ENCODE assay signal across 15 cellular contexts in genomic region chr22:37095113-37095512, GRCh38. TPM values are rescaled to one million over a fixed set of nuclear protein-coding genes. Genes with fewer than 3 reads are reported as not detected.
DNase-seq lines count a peak whose midpoint lies in the region; ATAC-seq lines count a peak whose summit lies in the region.
"Had no signal": no experiment of that assay in that cellular context is flagged by ENCODE, and none has a peak within 500 bp of the region (broad histone marks: within the 10 kb centered on the region; RNA-seq: fewer than 3 reads in every experiment).

No MANE protein-coding gene starts in this region.

- intact Hi-C loops in activated naive CD4-positive, alpha-beta T cell treated with anti-CD3 and anti-CD28 coated beads for 36 hours (cut with micrococcal nuclease), result no loop called here
- intact Hi-C loops in activated T-helper 2 cell treated with anti-CD3 and anti-CD28 coated beads, Interferon-gamma antibody, Interleukin-2, Interleukin-4, amounts not matched to agents 10 μg/mL and 5 μg/mL and 100 μg/mL, durations not matched to agents 14 hours and 24 hours and 36 hours (cut with micrococcal nuclease), result loop anchor here (1.0 kb wide), 2 partner anchors 16 to 27 kb away; no protein-coding TSS in a partner anchor

- peak; percentile 63 for DNase-seq in activated naive CD4-positive, alpha-beta T cell treated with anti-CD3 and anti-CD28 coated beads for 36 hours
- DNase-seq in activated naive CD4-positive, alpha-beta T cell treated with anti-CD3 and anti-CD28 coated beads, Interleukin-2, amount 10 ng/mL, durations not matched to agents 7 days and 5 days, result no peak
- no peak for DNase-seq in activated T-helper 2 cell treated with anti-CD3 and anti-CD28 coated beads, Interferon-gamma antibody, Interleukin-2, Interleukin-4, amounts not matched to agents 10 μg/mL and 5 μg/mL and 100 μg/mL, durations not matched to agents 14 hours and 24 hours and 36 hours (ENCODE audit: low spot score)
- DNase-seq in stimulated activated CD4-positive, alpha-beta T cell treated with anti-CD3 and anti-CD28 coated beads, Interleukin-2, amount 100 ng/mL, for 24 hours, result peak; percentile 74 to 78
- peak; percentile 35 to 43 for DNase-seq in stimulated activated naive CD8-positive, alpha-beta T cell treated with anti-CD3 and anti-CD28 coated beads, Interleukin-15, amount 100 ng/mL, for 72 hours
- DNase-seq in ecto neural progenitor cell (ENCODE audit: low spot score) (no peak), GF-D8 (lab: John Stamatoyannopoulos, UW) (no peak)
- DNase-seq: left colon, MM.1S, NCI-H2107, occipital lobe, T-cell had no signal

- no peak overlapping the region for H3K4me3 Mint-ChIP-seq in activated naive CD4-positive, alpha-beta T cell treated with anti-CD3 and anti-CD28 coated beads for 36 hours
- H3K4me3 Mint-ChIP-seq in activated naive CD4-positive, alpha-beta T cell treated with anti-CD3 and anti-CD28 coated beads, Interleukin-2, amount 10 ng/mL, durations not matched to agents 7 days and 5 days, result no peak overlapping the region
- H3K4me3 Mint-ChIP-seq in activated T-helper 2 cell treated with anti-CD3 and anti-CD28 coated beads, Interferon-gamma antibody, Interleukin-2, Interleukin-4, amounts not matched to agents 10 μg/mL and 5 μg/mL and 100 μg/mL, durations not matched to agents 14 hours and 24 hours and 36 hours (ENCODE audit: low read depth), result no peak overlapping the region
- peak overlapping the region in 1 of 2 donors; percentile 44 for H3K4me3 Mint-ChIP-seq in stimulated activated naive CD8-positive, alpha-beta T cell treated with anti-CD3 and anti-CD28 coated beads, Interleukin-15, amount 100 ng/mL, for 72 hours
- H3K4me3 Mint-ChIP-seq: T-cell had no signal

- CTCF ChIA-PET in activated naive CD4-positive, alpha-beta T cell treated with anti-CD3 and anti-CD28 coated beads for 36 hours (lab: Charles Lee), result interaction anchor here (1.0 kb wide), 1 partner anchor 27 kb away, joined by 3 read pairs; no protein-coding TSS in a partner anchor
- CTCF ChIA-PET in activated naive CD4-positive, alpha-beta T cell treated with anti-CD3 and anti-CD28 coated beads, Interleukin-2, amount 10 ng/mL, durations not matched to agents 7 days and 5 days (lab: Charles Lee), result interaction anchor here (0.7 to 1.1 kb wide), 2 partner anchors 15 to 52 kb away, joined by 3 read pairs; no protein-coding TSS in a partner anchor

- no peaks in the 10 kb centered on the region for H3K27me3 Mint-ChIP-seq in activated naive CD4-positive, alpha-beta T cell treated with anti-CD3 and anti-CD28 coated beads for 36 hours (ENCODE audit: low read depth)
- H3K27me3 Mint-ChIP-seq in activated naive CD4-positive, alpha-beta T cell treated with anti-CD3 and anti-CD28 coated beads, Interleukin-2, amount 10 ng/mL, durations not matched to agents 7 days and 5 days, result peaks cover 51% of the 10 kb centered on the region
- H3K27me3 Mint-ChIP-seq in activated T-helper 2 cell treated with anti-CD3 and anti-CD28 coated beads, Interferon-gamma antibody, Interleukin-2, Interleukin-4, amounts not matched to agents 10 μg/mL and 5 μg/mL and 100 μg/mL, durations not matched to agents 14 hours and 24 hours and 36 hours (ENCODE audit: low read depth), result no peaks in the 10 kb centered on the region
- peaks cover 24% of the 10 kb centered on the region for H3K27me3 Mint-ChIP-seq in stimulated activated naive CD8-positive, alpha-beta T cell treated with anti-CD3 and anti-CD28 coated beads, Interleukin-15, amount 100 ng/mL, for 72 hours

- H3K9me3 Mint-ChIP-seq in activated naive CD4-positive, alpha-beta T cell treated with anti-CD3 and anti-CD28 coated beads for 36 hours, result no peaks in the 10 kb centered on the region
- H3K9me3 Mint-ChIP-seq in activated naive CD4-positive, alpha-beta T cell treated with anti-CD3 and anti-CD28 coated beads, Interleukin-2, amount 10 ng/mL, durations not matched to agents 7 days and 5 days, result no peaks in the 10 kb centered on the region
- no peaks in the 10 kb centered on the region for H3K9me3 Mint-ChIP-seq in activated T-helper 2 cell treated with anti-CD3 and anti-CD28 coated beads, Interferon-gamma antibody, Interleukin-2, Interleukin-4, amounts not matched to agents 10 μg/mL and 5 μg/mL and 100 μg/mL, durations not matched to agents 14 hours and 24 hours and 36 hours
- no peaks in the 10 kb centered on the region for H3K9me3 Mint-ChIP-seq in stimulated activated naive CD8-positive, alpha-beta T cell treated with anti-CD3 and anti-CD28 coated beads, Interleukin-15, amount 100 ng/mL, for 72 hours
- H3K9me3 Mint-ChIP-seq: T-cell had no signal

- H3K36me3 Mint-ChIP-seq in activated naive CD4-positive, alpha-beta T cell treated with anti-CD3 and anti-CD28 coated beads for 36 hours (ENCODE audit: low read depth), result no peaks in the 10 kb centered on the region
- no peaks in the 10 kb centered on the region for H3K36me3 Mint-ChIP-seq in activated naive CD4-positive, alpha-beta T cell treated with anti-CD3 and anti-CD28 coated beads, Interleukin-2, amount 10 ng/mL, durations not matched to agents 7 days and 5 days
- H3K36me3 Mint-ChIP-seq in activated T-helper 2 cell treated with anti-CD3 and anti-CD28 coated beads, Interferon-gamma antibody, Interleukin-2, Interleukin-4, amounts not matched to agents 10 μg/mL and 5 μg/mL and 100 μg/mL, durations not matched to agents 14 hours and 24 hours and 36 hours (ENCODE audit: low read depth), result no peaks in the 10 kb centered on the region
- H3K36me3 Mint-ChIP-seq: T-cell had no signal

- peak; percentile 88 for ATAC-seq in stimulated activated naive CD8-positive, alpha-beta T cell treated with anti-CD3 and anti-CD28 coated beads, Interleukin-15, amount 100 ng/mL, for 72 hours
- ATAC-seq in GM18873 (IDR thresholded peaks at IDR 0.05; ENCODE audit: low FRiP score, unreplicated experiment), result no peak
- ATAC-seq: left colon, T-cell had no signal

- H3K27ac Mint-ChIP-seq in activated naive CD4-positive, alpha-beta T cell treated with anti-CD3 and anti-CD28 coated beads for 36 hours, result no peak overlapping the region
- H3K27ac Mint-ChIP-seq in activated naive CD4-positive, alpha-beta T cell treated with anti-CD3 and anti-CD28 coated beads, Interleukin-2, amount 10 ng/mL, durations not matched to agents 7 days and 5 days, result no peak overlapping the region
- peak overlapping the region; percentile 72 for H3K27ac Mint-ChIP-seq in activated T-helper 2 cell treated with anti-CD3 and anti-CD28 coated beads, Interferon-gamma antibody, Interleukin-2, Interleukin-4, amounts not matched to agents 10 μg/mL and 5 μg/mL and 100 μg/mL, durations not matched to agents 14 hours and 24 hours and 36 hours
- no peak overlapping the region for H3K27ac Mint-ChIP-seq in stimulated activated naive CD8-positive, alpha-beta T cell treated with anti-CD3 and anti-CD28 coated beads, Interleukin-15, amount 100 ng/mL, for 72 hours
- H3K27ac Mint-ChIP-seq: T-cell had no signal

- H3K4me1 Mint-ChIP-seq in activated naive CD4-positive, alpha-beta T cell treated with anti-CD3 and anti-CD28 coated beads for 36 hours (ENCODE audit: low read depth), result peaks cover 19% of the 10 kb centered on the region
- H3K4me1 Mint-ChIP-seq in activated naive CD4-positive, alpha-beta T cell treated with anti-CD3 and anti-CD28 coated beads, Interleukin-2, amount 10 ng/mL, durations not matched to agents 7 days and 5 days, result peaks cover 15% of the 10 kb centered on the region
- H3K4me1 Mint-ChIP-seq in activated T-helper 2 cell treated with anti-CD3 and anti-CD28 coated beads, Interferon-gamma antibody, Interleukin-2, Interleukin-4, amounts not matched to agents 10 μg/mL and 5 μg/mL and 100 μg/mL, durations not matched to agents 14 hours and 24 hours and 36 hours (ENCODE audit: low read depth), result peaks cover 25% of the 10 kb centered on the region
- peaks cover 60% of the 10 kb centered on the region for H3K4me1 Mint-ChIP-seq in stimulated activated naive CD8-positive, alpha-beta T cell treated with anti-CD3 and anti-CD28 coated beads, Interleukin-15, amount 100 ng/mL, for 72 hours

RNA-seq across cellular contexts. Expression of gene TMPRSS6, which starts 14.4 kb away (rescaled TPM):
- 10 to 100 TPM; 10.7 to 10.9 TPM for total RNA-seq in activated naive CD4-positive, alpha-beta T cell treated with anti-CD3 and anti-CD28 coated beads for 36 hours
- 9.2 and 10.2 TPM in 2 replicates for total RNA-seq in activated T-helper 2 cell treated with anti-CD3 and anti-CD28 coated beads, Interferon-gamma antibody, Interleukin-2, Interleukin-4, amounts not matched to agents 10 μg/mL and 5 μg/mL and 100 μg/mL, durations not matched to agents 14 hours and 24 hours and 36 hours
- total RNA-seq: G401, occipital lobe, subcutaneous adipose tissue had no signal

RNA-seq across cellular contexts. Expression of gene KCTD17, which starts 43.6 kb away (rescaled TPM):
- total RNA-seq in activated naive CD4-positive, alpha-beta T cell treated with anti-CD3 and anti-CD28 coated beads for 36 hours, result 10 to 100 TPM; 22.6 to 23.1 TPM
- total RNA-seq in activated T-helper 2 cell treated with anti-CD3 and anti-CD28 coated beads, Interferon-gamma antibody, Interleukin-2, Interleukin-4, amounts not matched to agents 10 μg/mL and 5 μg/mL and 100 μg/mL, durations not matched to agents 14 hours and 24 hours and 36 hours, result 70.4 and 81.9 TPM in 2 replicates

RNA-seq across cellular contexts. Expression of gene IL2RB, which starts 54.6 kb away (rescaled TPM):
- total RNA-seq in activated naive CD4-positive, alpha-beta T cell treated with anti-CD3 and anti-CD28 coated beads for 36 hours, result 100 to 1,000 TPM; 126 to 134 TPM
- 404 and 410 TPM in 2 replicates for total RNA-seq in activated T-helper 2 cell treated with anti-CD3 and anti-CD28 coated beads, Interferon-gamma antibody, Interleukin-2, Interleukin-4, amounts not matched to agents 10 μg/mL and 5 μg/mL and 100 μg/mL, durations not matched to agents 14 hours and 24 hours and 36 hours
- total RNA-seq: G401, occipital lobe had no signal

Comparison
In these comparisons a context has a peak if more than half of its experiments do, and no peak if none do; other contexts are left out.
1. DNase-seq: peak in activated naive CD4-positive, alpha-beta T cell treated with anti-CD3 and anti-CD28 coated beads for 36 hours (single experiment), stimulated activated CD4-positive, alpha-beta T cell treated with anti-CD3 and anti-CD28 coated beads, Interleukin-2, amount 100 ng/mL, for 24 hours (2 of 2) and stimulated activated naive CD8-positive, alpha-beta T cell treated with anti-CD3 and anti-CD28 coated beads, Interleukin-15, amount 100 ng/mL, for 72 hours (2 of 2); none in activated naive CD4-positive, alpha-beta T cell treated with anti-CD3 and anti-CD28 coated beads, Interleukin-2, amount 10 ng/mL, durations not matched to agents 7 days and 5 days (single experiment), activated T-helper 2 cell treated with anti-CD3 and anti-CD28 coated beads, Interferon-gamma antibody, Interleukin-2, Interleukin-4, amounts not matched to agents 10 μg/mL and 5 μg/mL and 100 μg/mL, durations not matched to agents 14 hours and 24 hours and 36 hours (single experiment), ecto neural progenitor cell (single experiment) and GF-D8 (single experiment).